14 cellular contexts compared by ENCODE assay signal in the genomic region with DNA sequence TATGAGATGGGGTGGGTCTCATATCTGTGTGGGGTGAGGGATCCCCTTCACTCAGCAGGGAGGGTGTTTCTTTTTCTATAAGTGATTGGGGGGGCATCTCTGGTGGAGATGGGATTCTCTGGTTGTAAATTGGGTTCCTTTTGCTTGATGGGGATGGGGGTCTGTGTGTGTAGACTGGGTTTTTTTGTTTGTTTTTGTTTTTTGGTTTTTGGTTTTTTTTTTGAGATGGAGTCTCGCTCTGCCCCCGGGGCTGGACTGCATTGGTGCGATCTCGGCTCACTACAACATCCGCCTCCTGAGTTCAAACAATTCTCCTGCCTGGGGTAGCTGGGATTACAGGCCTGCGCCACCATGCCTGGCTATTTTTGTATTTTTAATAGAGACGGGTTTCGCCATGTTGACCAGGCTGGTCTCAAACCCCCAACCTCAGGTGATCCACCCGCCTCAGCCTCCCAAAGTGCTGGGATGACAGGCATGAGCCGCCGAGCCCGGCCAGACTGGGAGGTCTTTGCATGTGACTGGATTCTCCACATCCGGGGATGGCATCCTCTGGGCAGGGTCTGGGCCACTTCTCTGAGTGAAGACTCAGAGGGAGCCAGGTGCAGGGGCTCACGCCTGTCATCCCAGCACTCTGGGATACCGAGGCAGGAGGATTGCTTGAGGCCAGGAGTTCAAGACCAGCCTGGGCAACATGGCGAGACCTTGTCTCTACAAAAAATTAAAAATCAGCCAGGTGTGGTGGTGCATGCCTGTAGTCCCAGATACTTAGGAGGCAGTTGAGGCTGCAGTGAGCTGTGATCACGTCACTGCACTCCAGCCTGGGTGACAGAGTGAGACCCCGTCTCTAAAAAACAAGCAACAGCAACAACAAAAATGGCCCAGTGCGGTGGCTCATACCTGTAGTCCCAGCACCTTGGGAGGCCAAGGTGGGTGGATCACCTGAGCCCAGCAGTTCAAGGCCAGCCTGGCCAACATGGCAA. TPM values are rescaled to one million over a fixed set of nuclear protein-coding genes. Genes with fewer than 3 reads are reported as not detected.
DNase-seq lines count a peak whose midpoint lies in the region; ATAC-seq and TF ChIP-seq lines count a peak whose summit lies in the region.
"Had no signal": no experiment of that assay in that cellular context is flagged by ENCODE, and none has a peak within 500 bp of the region (broad histone marks: within the 10 kb centered on the region; RNA-seq: fewer than 3 reads in every experiment).

No MANE protein-coding gene starts in this region.

- no peaks in the 10 kb centered on the region for H3K9me3 ChIP-seq in CD4-positive, CD25-positive, alpha-beta regulatory T cell (ENCODE audit: control insufficient read depth in 2 of 2, low read length in 2 of 2)
- no peaks in the 10 kb centered on the region for H3K9me3 ChIP-seq in HEK293 (ENCODE audit: control insufficient read depth, insufficient read depth, low read depth, low read length)

- H3K27me3 ChIP-seq in CD4-positive, CD25-positive, alpha-beta regulatory T cell (ENCODE audit: control insufficient read depth, insufficient read depth, low read length): no peaks in the 10 kb centered on the region

- H3K36me3 Mint-ChIP-seq in CD4-positive, CD25-positive, alpha-beta regulatory T cell: no peaks in the 10 kb centered on the region
- H3K36me3 Mint-ChIP-seq in activated naive CD8-positive, alpha-beta T cell treated with anti-CD3 and anti-CD28 coated beads, Interleukin-2, amount 10 ng/mL, durations not matched to agents 7 days and 5 days: no peaks in the 10 kb centered on the region
- peaks cover 0 to 9% of the 10 kb centered on the region in 2 donors for H3K36me3 Mint-ChIP-seq in naive B cell

- ATAC-seq in CD4-positive, CD25-positive, alpha-beta regulatory T cell (ENCODE audit: low read depth in 2 of 2): no peak
- ATAC-seq in activated naive CD8-positive, alpha-beta T cell treated with anti-CD3 and anti-CD28 coated beads, Interleukin-2, amount 10 ng/mL, durations not matched to agents 7 days and 5 days (ENCODE audit: low read depth): no peak
- no peak for ATAC-seq in naive B cell (ENCODE audit: low read depth in 2 of 2)
- ATAC-seq: activated CD4-positive, CD25-positive, alpha-beta regulatory T cell treated with anti-CD3 and anti-CD28 coated beads, Interleukin-2, amount 50 U/mL, for 24 hours had no signal

- no peak for DNase-seq in CD4-positive, CD25-positive, alpha-beta regulatory T cell
- DNase-seq in activated naive CD8-positive, alpha-beta T cell treated with anti-CD3 and anti-CD28 coated beads, Interleukin-2, amount 10 ng/mL, durations not matched to agents 7 days and 5 days: no peak
- DNase-seq in naive B cell (no peak), HEK293T (ENCODE audit: extremely low spot score) (no peak), activated gamma-delta T cell treated with Interleukin-2 at 50 U/mL for 16 hours (no peak), NCI-H1436 (lab: John Stamatoyannopoulos, UW) (no peak), NCI-H187 (lab: John Stamatoyannopoulos, UW) (no peak)
- DNase-seq: activated naive CD4-positive, alpha-beta T cell treated with Interleukin-2 at 50 U/mL for 16 hours; C1 segment of cervical spinal cord; midbrain had no signal

- TF ChIP-seq CTCF in HEK293 (tag by site-specific recombination; IDR thresholded peaks at IDR 0.05): no peak

- POLR2A ChIA-PET in HEK293 (lab: Yijun Ruan, JAX): no interaction called here
- POLR2A ChIA-PET in activated naive CD8-positive, alpha-beta T cell treated with anti-CD3 and anti-CD28 coated beads, Interleukin-2, amount 10 ng/mL, durations not matched to agents 7 days and 5 days (lab: Charles Lee): interaction anchor here (0.6 kb wide), 1 partner anchor 76 kb away, joined by 3 read pairs; no protein-coding TSS in a partner anchor
- POLR2A ChIA-PET in HEK293T (lab: Yijun Ruan, JAX): no interaction called here

- peaks cover 11% of the 10 kb centered on the region for H3K4me1 ChIP-seq in CD4-positive, CD25-positive, alpha-beta regulatory T cell (ENCODE audit: control insufficient read depth, insufficient read depth, low read length, poor library complexity, severe bottlenecking)
- H3K4me1 ChIP-seq in HEK293 (ENCODE audit: control insufficient read depth, insufficient read depth, low read length): peaks cover 11% of the 10 kb centered on the region

- no peak overlapping the region for H3K27ac ChIP-seq in CD4-positive, CD25-positive, alpha-beta regulatory T cell (ENCODE audit: insufficient read depth, low read length, poor library complexity, severe bottlenecking)
- no peak overlapping the region for H3K27ac ChIP-seq in HEK293 (ENCODE audit: extremely low read depth, low read depth, low read length)
- H3K27ac ChIP-seq: SK-N-MC had no signal

- CTCF ChIA-PET in HEK293 (lab: Yijun Ruan, JAX): interaction anchor here (0.6 kb wide), 2 partner anchors 12 to 174 kb away, joined by 4 to 5 read pairs; no protein-coding TSS in a partner anchor
- CTCF ChIA-PET in HEK293T (lab: Yijun Ruan, JAX): no interaction called here

- H3K4me1 Mint-ChIP-seq in CD4-positive, CD25-positive, alpha-beta regulatory T cell: peaks cover 0 to 23% (median 7%) of the 10 kb centered on the region in 4 donors
- H3K4me1 Mint-ChIP-seq in activated naive CD8-positive, alpha-beta T cell treated with anti-CD3 and anti-CD28 coated beads, Interleukin-2, amount 10 ng/mL, durations not matched to agents 7 days and 5 days: peaks cover 8% of the 10 kb centered on the region
- H3K4me1 Mint-ChIP-seq in naive B cell: peaks cover 70 to 88% (median 79%) of the 10 kb centered on the region in 3 donors

- no peak overlapping the region for H3K27ac Mint-ChIP-seq in CD4-positive, CD25-positive, alpha-beta regulatory T cell
- H3K27ac Mint-ChIP-seq in activated naive CD8-positive, alpha-beta T cell treated with anti-CD3 and anti-CD28 coated beads, Interleukin-2, amount 10 ng/mL, durations not matched to agents 7 days and 5 days: no peak overlapping the region
- H3K27ac Mint-ChIP-seq in naive B cell: peak overlapping the region; percentile 96 to 99 (median 97)

- peaks cover 41% of the 10 kb centered on the region for H3K27me3 Mint-ChIP-seq in CD4-positive, CD25-positive, alpha-beta regulatory T cell
- peaks cover 34% of the 10 kb centered on the region for H3K27me3 Mint-ChIP-seq in activated naive CD8-positive, alpha-beta T cell treated with anti-CD3 and anti-CD28 coated beads, Interleukin-2, amount 10 ng/mL, durations not matched to agents 7 days and 5 days
- H3K27me3 Mint-ChIP-seq in naive B cell: no peaks in the 10 kb centered on the region

- H3K4me3 Mint-ChIP-seq in CD4-positive, CD25-positive, alpha-beta regulatory T cell: peak overlapping the region; percentile 55 to 92 (median 74)
- peak overlapping the region; percentile 47 for H3K4me3 Mint-ChIP-seq in activated naive CD8-positive, alpha-beta T cell treated with anti-CD3 and anti-CD28 coated beads, Interleukin-2, amount 10 ng/mL, durations not matched to agents 7 days and 5 days
- peak overlapping the region; percentile 81 to 95 (median 88) for H3K4me3 Mint-ChIP-seq in naive B cell

- H3K9me3 Mint-ChIP-seq in CD4-positive, CD25-positive, alpha-beta regulatory T cell: peaks cover 0 to 4% (median 0%) of the 10 kb centered on the region in 7 donors
- no peaks in the 10 kb centered on the region for H3K9me3 Mint-ChIP-seq in activated naive CD8-positive, alpha-beta T cell treated with anti-CD3 and anti-CD28 coated beads, Interleukin-2, amount 10 ng/mL, durations not matched to agents 7 days and 5 days
- peaks cover 0 to 5% (median 0%) of the 10 kb centered on the region in 7 donors for H3K9me3 Mint-ChIP-seq in naive B cell

- no peaks in the 10 kb centered on the region for H3K36me3 ChIP-seq in CD4-positive, CD25-positive, alpha-beta regulatory T cell (ENCODE audit: control insufficient read depth, insufficient read depth, low read length)
- H3K36me3 ChIP-seq in HEK293 (ENCODE audit: control insufficient read depth in 2 of 2, insufficient read depth in 1 of 2, low read length in 2 of 2): no peaks in the 10 kb centered on the region

- H3K4me3 ChIP-seq in CD4-positive, CD25-positive, alpha-beta regulatory T cell (ENCODE audit: low read depth, low read length): no peak overlapping the region
- H3K4me3 ChIP-seq in HEK293 (ENCODE audit: low read depth, low read length): no peak overlapping the region

TF ChIP-seq in HEK293T, 16 proteins besides CTCF, POLR2A, EP300 and RAD21 (continues in another document):
- TF ChIP-seq NFRKB (IDR thresholded peaks at IDR 0.05): no peak
- no peak for TF ChIP-seq SUZ12 (IDR thresholded peaks at IDR 0.05)
- no peak for TF ChIP-seq FOXA1 (IDR thresholded peaks at IDR 0.05)

RNA-seq across cellular contexts. Expression of gene MYBPC2, which starts 0.8 kb away (rescaled TPM):
- total RNA-seq in CD4-positive, CD25-positive, alpha-beta regulatory T cell: 0.49 TPM
- under 1 TPM in 1 of 4 donors, not detected in 3; 0.23 TPM for polyA plus RNA-seq in CD4-positive, CD25-positive, alpha-beta regulatory T cell
- under 1 TPM in 1 of 2 experiments, not detected in 1; 0.14 TPM for total RNA-seq in activated naive CD8-positive, alpha-beta T cell treated with anti-CD3 and anti-CD28 coated beads, Interleukin-2, amount 10 ng/mL, durations not matched to agents 7 days and 5 days
- 1 to 10 TPM in 3 of 6 donors, under 1 TPM in 2, not detected in 1; 0.44 to 6.6 (median 1.2) TPM for polyA plus RNA-seq in naive B cell (ENCODE audit: low read depth in 6 of 6)
- polyA plus RNA-seq: fibroblast of lung had no signal

RNA-seq across cellular contexts. Expression of gene SPIB, which starts 14.8 kb away (rescaled TPM):
- total RNA-seq in CD4-positive, CD25-positive, alpha-beta regulatory T cell: not detected
- under 1 TPM in 2 of 4 donors, not detected in 2; 0.10 to 0.38 TPM for polyA plus RNA-seq in CD4-positive, CD25-positive, alpha-beta regulatory T cell
- total RNA-seq in activated naive CD8-positive, alpha-beta T cell treated with anti-CD3 and anti-CD28 coated beads, Interleukin-2, amount 10 ng/mL, durations not matched to agents 7 days and 5 days: under 1 TPM in 1 of 2 experiments, not detected in 1; 0.42 TPM
- polyA plus RNA-seq in naive B cell (ENCODE audit: low read depth in 6 of 6): 100 to 1,000 TPM; 218 to 343 (median 286) TPM
- total RNA-seq: fibroblast of lung had no signal
- polyA plus RNA-seq: fibroblast of lung had no signal

RNA-seq across cellular contexts. Expression of gene EMC10, which starts 42.8 kb away (rescaled TPM):
- 83.7 TPM for total RNA-seq in CD4-positive, CD25-positive, alpha-beta regulatory T cell
- 10 to 100 TPM in 1 of 4 donors, 1 to 10 TPM in 3; 8.0 to 12.7 (median 9.3) TPM for polyA plus RNA-seq in CD4-positive, CD25-positive, alpha-beta regulatory T cell
- total RNA-seq in activated naive CD8-positive, alpha-beta T cell treated with anti-CD3 and anti-CD28 coated beads, Interleukin-2, amount 10 ng/mL, durations not matched to agents 7 days and 5 days: 10 to 100 TPM; 56.0 to 60.7 TPM
- polyA plus RNA-seq in naive B cell (ENCODE audit: low read depth in 6 of 6): 10 to 100 TPM in 1 of 6 donors, 1 to 10 TPM in 5; 7.0 to 11.9 (median 8.6) TPM

RNA-seq across cellular contexts. Expression of gene GARIN5A, which starts 43.2 kb away (rescaled TPM):
- total RNA-seq in CD4-positive, CD25-positive, alpha-beta regulatory T cell: 0.64 TPM
- polyA plus RNA-seq in CD4-positive, CD25-positive, alpha-beta regulatory T cell: under 1 TPM in 2 of 4 donors, not detected in 2; 0.39 to 0.83 TPM
- under 1 TPM; 0.50 to 0.57 TPM for total RNA-seq in activated naive CD8-positive, alpha-beta T cell treated with anti-CD3 and anti-CD28 coated beads, Interleukin-2, amount 10 ng/mL, durations not matched to agents 7 days and 5 days
- polyA plus RNA-seq in naive B cell (ENCODE audit: low read depth in 6 of 6): 1 to 10 TPM in 1 of 6 donors, under 1 TPM in 4, not detected in 1; 0.38 to 2.2 (median 0.50) TPM

RNA-seq across cellular contexts. Expression of gene POLD1, which starts 49.3 kb away (rescaled TPM):
- 28.1 TPM for total RNA-seq in CD4-positive, CD25-positive, alpha-beta regulatory T cell
- polyA plus RNA-seq in CD4-positive, CD25-positive, alpha-beta regulatory T cell: 10 to 100 TPM; 19.3 to 23.5 (median 21.3) TPM
- 100 to 1,000 TPM; 131 to 143 TPM for total RNA-seq in activated naive CD8-positive, alpha-beta T cell treated with anti-CD3 and anti-CD28 coated beads, Interleukin-2, amount 10 ng/mL, durations not matched to agents 7 days and 5 days
- 10 to 100 TPM; 22.9 to 46.7 (median 32.1) TPM for polyA plus RNA-seq in naive B cell (ENCODE audit: low read depth in 6 of 6)

Comparison
In these comparisons a context has a peak if more than half of its experiments do, and no peak if none do; other contexts are left out.
1. H3K27ac Mint-ChIP-seq: peak in naive B cell (6 of 6); none in CD4-positive, CD25-positive, alpha-beta regulatory T cell (0 of 3) and activated naive CD8-positive, alpha-beta T cell treated with anti-CD3 and anti-CD28 coated beads, Interleukin-2, amount 10 ng/mL, durations not matched to agents 7 days and 5 days (single experiment).
2. Peak in every context shown above with its lines, with median percentiles within 50 percentile points of each other: H3K4me3 Mint-ChIP-seq.